ENCODE assay signal across 29 cellular contexts in genomic region chr6:117971637-117972036, GRCh38.
"Had no signal": no experiment of that assay in that cellular context is flagged by ENCODE, and none has a peak within 500 bp of the region (broad histone marks: within the 10 kb centered on the region; RNA-seq: fewer than 3 reads in every experiment).

No MANE protein-coding gene starts in this region.

- ATAC-seq: effector memory CD8-positive, alpha-beta T cell; esophagus mucosa; foreskin keratinocyte; gastrocnemius medialis; gastroesophageal sphincter; heart left ventricle; heart right ventricle had no signal

- H3K4me2 ChIP-seq: hepatocyte had no signal

- H3K27ac ChIP-seq: colonic mucosa, coronary artery, dorsolateral prefrontal cortex, epithelial cell of prostate, esophagus muscularis mucosa, esophagus squamous epithelium, foreskin keratinocyte, gastrocnemius medialis, gastroesophageal sphincter, heart left ventricle, heart right ventricle, hepatocyte had no signal

- DNase-seq: colonic mucosa; cortex of kidney; dermis blood vessel endothelial cell; dorsolateral prefrontal cortex; effector CD4-positive, alpha-beta T cell; effector CD8-positive, alpha-beta T cell; effector memory CD4-positive, alpha-beta T cell; effector memory CD8-positive, alpha-beta T cell; erythroblast; esophagus squamous epithelium; foreskin fibroblast; foreskin keratinocyte; foreskin melanocyte; gastrocnemius medialis; glutamatergic neuron; head of caudate nucleus; heart left ventricle; heart right ventricle; hippocampal formation had no signal

- H3K4me3 ChIP-seq: colonic mucosa, coronary artery, dorsolateral prefrontal cortex, esophagus muscularis mucosa, esophagus squamous epithelium, gastrocnemius medialis, gastroesophageal sphincter, heart left ventricle, heart right ventricle, hepatocyte had no signal

- H2AFZ ChIP-seq: hepatocyte had no signal

- H3K27me3 ChIP-seq: colonic mucosa, esophagus muscularis mucosa, esophagus squamous epithelium, foreskin keratinocyte, gastrocnemius medialis, gastroesophageal sphincter, heart left ventricle, heart right ventricle, hepatocyte had no signal

- H3K4me1 ChIP-seq: colonic mucosa, esophagus muscularis mucosa, esophagus squamous epithelium, foreskin keratinocyte, gastrocnemius medialis, gastroesophageal sphincter had no signal

- H3K9me3 ChIP-seq: colonic mucosa, gastrocnemius medialis had no signal

- H3K79me2 ChIP-seq: hepatocyte had no signal

- H3K4me3 Mint-ChIP-seq: dendritic cell treated with granulocyte-macrophage colony-stimulating factor and Interleukin-4, amounts not matched to agents 40 ng/mL and 50 ng/mL, for 4 days; effector memory CD8-positive, alpha-beta T cell had no signal

- H3K27me3 Mint-ChIP-seq: dendritic cell treated with granulocyte-macrophage colony-stimulating factor and Interleukin-4, amounts not matched to agents 40 ng/mL and 50 ng/mL, for 4 days had no signal

- H3K27ac Mint-ChIP-seq: dendritic cell treated with granulocyte-macrophage colony-stimulating factor and Interleukin-4, amounts not matched to agents 40 ng/mL and 50 ng/mL, for 4 days; effector memory CD8-positive, alpha-beta T cell had no signal

- H3K36me3 ChIP-seq: colonic mucosa, esophagus muscularis mucosa, esophagus squamous epithelium, gastrocnemius medialis, gastroesophageal sphincter, heart left ventricle, heart right ventricle had no signal

- FAIRE-seq: endometrium, endothelial cell of umbilical vein, frontal cortex had no signal
